In the genomic region with DNA sequence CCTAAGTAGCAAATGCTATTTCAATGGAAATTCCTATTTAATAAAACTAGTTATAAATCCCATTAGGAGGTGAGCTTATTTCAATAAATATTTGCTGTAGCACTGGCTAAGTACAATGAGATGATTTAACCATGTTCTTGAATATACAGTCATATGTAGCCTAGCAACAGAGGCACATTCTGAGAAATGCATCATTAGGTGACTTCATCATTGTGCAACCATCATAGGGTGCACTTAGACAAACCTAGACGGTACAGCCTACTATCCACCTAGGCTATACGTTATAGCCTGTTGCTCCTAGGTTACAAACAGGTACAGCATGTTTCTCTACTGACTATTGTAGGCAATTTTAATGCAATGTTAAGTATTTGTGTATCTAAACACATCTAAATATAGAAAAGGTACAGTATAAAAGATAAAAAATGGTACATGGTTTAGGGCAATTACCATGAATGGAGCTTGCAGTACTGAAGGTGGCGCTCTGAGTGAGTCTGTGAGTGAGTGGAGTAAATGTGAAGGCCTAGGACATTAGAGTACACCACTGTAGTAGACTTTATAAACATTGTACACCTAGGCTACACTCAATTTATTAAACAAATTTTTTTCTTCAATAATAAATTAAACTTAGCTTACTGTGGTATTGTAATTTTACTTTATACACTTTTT, we compare ENCODE assay signal across 17 cellular contexts.
DNase-seq lines count a peak whose midpoint lies in the region; ATAC-seq and TF ChIP-seq lines count a peak whose summit lies in the region.
"Had no signal": no experiment of that assay in that cellular context is flagged by ENCODE, and none has a peak within 500 bp of the region (broad histone marks: within the 10 kb centered on the region; RNA-seq: fewer than 3 reads in every experiment).

No MANE protein-coding gene starts in this region.

- H3K9me3 Mint-ChIP-seq in activated naive CD8-positive, alpha-beta T cell treated with anti-CD3 and anti-CD28 coated beads, Interleukin-2, amount 50 U/mL, for 24 hours, result no peaks in the 10 kb centered on the region
- H3K9me3 Mint-ChIP-seq: natural killer cell had no signal

- H3K9me3 ChIP-seq in BE2C (no peaks in the 10 kb centered on the region), RWPE2 (ENCODE audit: severe bottlenecking) (no peaks in the 10 kb centered on the region), fibroblast of lung (ENCODE audit: control insufficient read depth, insufficient read depth, low read depth, low read length) (no peaks in the 10 kb centered on the region)
- H3K9me3 ChIP-seq: heart right ventricle, SJCRH30 had no signal

- DNase-seq in BE2C, result no peak
- no peak for DNase-seq in RWPE2 (ENCODE audit: low spot score)
- DNase-seq in fibroblast of lung (ENCODE audit: low read depth in 2 of 2), result peak; percentile 17 to 47
- no peak for DNase-seq in activated CD4-positive, alpha-beta T cell treated with anti-CD3 and anti-CD28 coated beads for 4 hours
- DNase-seq in DMS79 treated with DMSO at 0.1 percent for 48 hours (lab: John Stamatoyannopoulos, UW), result no peak
- no peak for DNase-seq in activated naive CD8-positive, alpha-beta T cell treated with anti-CD3 and anti-CD28 coated beads, Interleukin-2, amount 50 U/mL, for 24 hours
- DNase-seq: activated T-cell treated with anti-CD3 and anti-CD28 coated beads for 4 hours, heart right ventricle, natural killer cell, NCI-H146, SJCRH30 had no signal

- H3K9ac ChIP-seq in fibroblast of lung (ENCODE audit: insufficient read depth, low read length), result no peak overlapping the region

- no peak overlapping the region for H3K27ac Mint-ChIP-seq in activated naive CD8-positive, alpha-beta T cell treated with anti-CD3 and anti-CD28 coated beads, Interleukin-2, amount 50 U/mL, for 24 hours
- H3K27ac Mint-ChIP-seq: CD14-positive monocyte, natural killer cell had no signal

- no peak overlapping the region for H3K4me2 ChIP-seq in fibroblast of lung (ENCODE audit: extremely low read depth, insufficient read depth, low read length)

- H3K27ac ChIP-seq in RWPE2 (ENCODE audit: poor library complexity, severe bottlenecking) (no peak overlapping the region), fibroblast of lung (ENCODE audit: insufficient read depth, low read length) (no peak overlapping the region)
- H3K27ac ChIP-seq: heart right ventricle, SJCRH30 had no signal

- H3K4me1 ChIP-seq in BE2C (no peaks in the 10 kb centered on the region), RWPE2 (ENCODE audit: insufficient read depth, poor library complexity, severe bottlenecking) (no peaks in the 10 kb centered on the region), fibroblast of lung (ENCODE audit: control insufficient read depth, extremely low read depth, insufficient read depth, low read length) (no peaks in the 10 kb centered on the region)
- H3K4me1 ChIP-seq: heart right ventricle, SJCRH30 had no signal

- peak; percentile 44 for ATAC-seq in GM18519 (IDR thresholded peaks at IDR 0.05; ENCODE audit: low FRiP score, unreplicated experiment)
- peak; percentile 68; the same call in 2 of the 3 replicates for ATAC-seq in RWPE2 (ENCODE audit: low read depth)
- ATAC-seq in GM18867 (IDR thresholded peaks at IDR 0.05; ENCODE audit: unreplicated experiment), result no peak
- ATAC-seq in activated naive CD8-positive, alpha-beta T cell treated with anti-CD3 and anti-CD28 coated beads, Interleukin-2, amount 50 U/mL, for 24 hours, result no peak
- ATAC-seq: heart right ventricle, HepG2, left lobe of liver, sciatic nerve had no signal

- H3K4me1 Mint-ChIP-seq in activated naive CD8-positive, alpha-beta T cell treated with anti-CD3 and anti-CD28 coated beads, Interleukin-2, amount 50 U/mL, for 24 hours, result no peaks in the 10 kb centered on the region
- H3K4me1 Mint-ChIP-seq: CD14-positive monocyte had no signal

- no peaks in the 10 kb centered on the region for H3K36me3 Mint-ChIP-seq in activated naive CD8-positive, alpha-beta T cell treated with anti-CD3 and anti-CD28 coated beads, Interleukin-2, amount 50 U/mL, for 24 hours (ENCODE audit: low read depth)
- H3K36me3 Mint-ChIP-seq: CD14-positive monocyte, natural killer cell had no signal

- H3K4me3 Mint-ChIP-seq in activated naive CD8-positive, alpha-beta T cell treated with anti-CD3 and anti-CD28 coated beads, Interleukin-2, amount 50 U/mL, for 24 hours, result no peak overlapping the region
- H3K4me3 Mint-ChIP-seq: CD14-positive monocyte, natural killer cell had no signal

- no peaks in the 10 kb centered on the region for H3K36me3 ChIP-seq in BE2C
- H3K36me3 ChIP-seq in RWPE2 (ENCODE audit: low read depth), result no peaks in the 10 kb centered on the region
- H3K36me3 ChIP-seq in fibroblast of lung (ENCODE audit: control insufficient read depth, insufficient read depth, low read length), result no peaks in the 10 kb centered on the region
- H3K36me3 ChIP-seq: heart right ventricle, SJCRH30 had no signal

- no peak overlapping the region for H3K4me3 ChIP-seq in BE2C (ENCODE audit: low read depth, low read length)
- no peak overlapping the region for H3K4me3 ChIP-seq in RWPE2 (ENCODE audit: severe bottlenecking)
- H3K4me3 ChIP-seq in fibroblast of lung (replicated peaks in 1 of 4; ENCODE audit: control extremely low read depth in 1 of 4, insufficient read depth in 1 of 4, low read depth in 3 of 4, low read length in 4 of 4), result no peak overlapping the region
- H3K4me3 ChIP-seq: heart right ventricle, SJCRH30 had no signal

- H3K27me3 ChIP-seq in BE2C (no peaks in the 10 kb centered on the region), RWPE2 (ENCODE audit: insufficient read depth, poor library complexity, severe bottlenecking) (no peaks in the 10 kb centered on the region), fibroblast of lung (ENCODE audit: control insufficient read depth, insufficient read depth, low read length) (no peaks in the 10 kb centered on the region)
- H3K27me3 ChIP-seq: heart right ventricle, SJCRH30 had no signal

- no peak overlapping the region for H2AFZ ChIP-seq in fibroblast of lung (ENCODE audit: low read length)

- H4K20me1 ChIP-seq in fibroblast of lung (ENCODE audit: control insufficient read depth, extremely low read depth, insufficient read depth, low read length), result no peaks in the 10 kb centered on the region

- H3K27me3 Mint-ChIP-seq in activated naive CD8-positive, alpha-beta T cell treated with anti-CD3 and anti-CD28 coated beads, Interleukin-2, amount 50 U/mL, for 24 hours, result no peaks in the 10 kb centered on the region

- no peaks in the 10 kb centered on the region for H3K79me2 ChIP-seq in fibroblast of lung (ENCODE audit: control insufficient read depth, insufficient read depth, low read length)

- TF ChIP-seq CTCF in BE2C (IDR thresholded peaks at IDR 0.05; ENCODE audit: low read depth, low read length), result peak; percentile 24
- no peak for TF ChIP-seq CTCF in RWPE2 (IDR thresholded peaks at IDR 0.05; ENCODE audit: poor library complexity, severe bottlenecking)
- no peak for TF ChIP-seq CTCF in fibroblast of lung (conservative IDR thresholded peaks at IDR 0.05 in 1 of 2, IDR thresholded peaks at IDR 0.05 in 1 of 2; ENCODE audit: low read depth in 1 of 2, low read length in 2 of 2)

Comparison
In these comparisons a context has a peak if more than half of its experiments do, and no peak if none do; other contexts are left out.
1. DNase-seq: peak in fibroblast of lung (2 of 2); none in BE2C (single experiment), RWPE2 (single experiment), activated CD4-positive, alpha-beta T cell treated with anti-CD3 and anti-CD28 coated beads for 4 hours (0 of 2), DMS79 treated with DMSO at 0.1 percent for 48 hours (single experiment) and activated naive CD8-positive, alpha-beta T cell treated with anti-CD3 and anti-CD28 coated beads, Interleukin-2, amount 50 U/mL, for 24 hours (single experiment).
2. ATAC-seq: peak in GM18519 (single experiment) and RWPE2 (single experiment); none in GM18867 (single experiment) and activated naive CD8-positive, alpha-beta T cell treated with anti-CD3 and anti-CD28 coated beads, Interleukin-2, amount 50 U/mL, for 24 hours (single experiment).